13 cellular contexts compared by ENCODE assay signal in genomic region chr22:30298005-30298701, GRCh38. TPM values are rescaled to one million over a fixed set of nuclear protein-coding genes. Genes with fewer than 3 reads are reported as not detected.
A peak's percentile ranks its signal among the peaks of the same experiment; 100 is the strongest.
DNase-seq lines count a peak whose midpoint lies in the region; ATAC-seq and TF ChIP-seq lines count a peak whose summit lies in the region.
"Had no signal": no experiment of that assay in that cellular context is flagged by ENCODE, and none has a peak within 500 bp of the region (broad histone marks: within the 10 kb centered on the region; RNA-seq: fewer than 3 reads in every experiment).

No MANE protein-coding gene starts in this region.

- intact Hi-C loops in Calu3 (cut with micrococcal nuclease; ENCODE audit: unreplicated experiment) (no loop called here), colonic mucosa (cut with DNase I) (no loop called here)

- TF ChIP-seq CTCF in Calu3 (IDR thresholded peaks at IDR 0.05; ENCODE audit: unreplicated experiment) (no peak), colonic mucosa (IDR thresholded peaks at IDR 0.05) (no peak)

- peak overlapping the region in 1 of 2 donors; percentile 43 for H3K9ac ChIP-seq in colonic mucosa (ENCODE audit: low read depth in 2 of 2, low read length in 2 of 2)
- H3K9ac ChIP-seq: GM23248 had no signal

- DNase-seq in Calu3 (peak; percentile 81), NCI-H2029 (lab: John Stamatoyannopoulos, UW) (peak; percentile 21), colonic mucosa (peak; percentile 65), renal cortical epithelial cell (ENCODE audit: low read depth) (peak; percentile 28), NCI-H1092 treated with DMSO at 0.1 percent for 48 hours (lab: John Stamatoyannopoulos, UW) (no peak)
- DNase-seq: dorsolateral prefrontal cortex, GM23248, nephron progenitor cell, T1000 had no signal

- no peaks in the 10 kb centered on the region for H3K9me3 Mint-ChIP-seq in Calu3 (ENCODE audit: low read depth, unreplicated experiment)
- H3K9me3 Mint-ChIP-seq: nephron progenitor cell had no signal

- peaks cover 59% of the 10 kb centered on the region for H3K36me3 Mint-ChIP-seq in Calu3 (ENCODE audit: insufficient read depth, unreplicated experiment)

- CTCF ChIA-PET in Calu3 (lab: Charles Lee): interaction anchor here (0.6 to 2.3 kb wide), 12 partner anchors 9 to 146 kb away, joined by 3 to 45 read pairs (median 4); partner anchors contain the start of genes CASTOR1, CCDC157, RNF215 and SF3A1

- peaks cover 14% of the 10 kb centered on the region for H3K4me1 ChIP-seq in colonic mucosa

- H3K27me3 ChIP-seq in colonic mucosa: no peaks in the 10 kb centered on the region
- H3K27me3 ChIP-seq: dorsolateral prefrontal cortex had no signal

- no peak overlapping the region for H3K4me3 ChIP-seq in colonic mucosa
- H3K4me3 ChIP-seq: dorsolateral prefrontal cortex, GM23248, thoracic aorta had no signal

- peaks cover 21% of the 10 kb centered on the region for H3K36me3 ChIP-seq in colonic mucosa

- no TSS peak for BruUV-seq in Calu3 (replicated peaks; lab: Mats Ljungman, UMichigan)

- peaks cover 45% of the 10 kb centered on the region for H3K4me1 Mint-ChIP-seq in Calu3 (ENCODE audit: low read depth, unreplicated experiment)

- peak overlapping the region; percentile 36 for H3K27ac Mint-ChIP-seq in Calu3 (ENCODE audit: unreplicated experiment)
- H3K27ac Mint-ChIP-seq: nephron progenitor cell had no signal

- H3K4me3 Mint-ChIP-seq in Calu3 (ENCODE audit: low read depth, unreplicated experiment): peak overlapping the region; percentile 31
- H3K4me3 Mint-ChIP-seq: nephron progenitor cell had no signal

- ATAC-seq in GM18909 (IDR thresholded peaks at IDR 0.05; ENCODE audit: poor library complexity, unreplicated experiment): no peak
- no peak for ATAC-seq in GM18861 (IDR thresholded peaks at IDR 0.05; ENCODE audit: unreplicated experiment)

- H3K27ac ChIP-seq in colonic mucosa: no peak overlapping the region
- H3K27ac ChIP-seq: GM23248 had no signal

- no peaks in the 10 kb centered on the region for H3K27me3 Mint-ChIP-seq in Calu3 (ENCODE audit: unreplicated experiment)

- no peaks in the 10 kb centered on the region for H3K9me3 ChIP-seq in colonic mucosa
- H3K9me3 ChIP-seq: thoracic aorta had no signal

RNA-seq across cellular contexts. Expression of gene CASTOR1, which starts 8.8 kb away (rescaled TPM):
- 12.0 and 14.2 TPM in 2 replicates for total RNA-seq in Calu3 (2022)
- 1 to 10 TPM; 4.5 to 5.0 TPM for total RNA-seq in colonic mucosa
- total RNA-seq in renal cortical epithelial cell: 9.8 and 13.0 TPM in 2 replicates

RNA-seq across cellular contexts. Expression of gene TBC1D10A, which starts 28.6 kb away (rescaled TPM):
- total RNA-seq in Calu3 (2022) (24.5 and 24.8 TPM in 2 replicates), colonic mucosa (10 to 100 TPM; 34.3 to 35.8 TPM), renal cortical epithelial cell (21.4 and 23.6 TPM in 2 replicates)

RNA-seq across cellular contexts. Expression of gene OSM, which starts 31.5 kb away (rescaled TPM):
- not detected in 2 replicates for total RNA-seq in Calu3 (2022)
- under 1 TPM; 0.21 to 0.44 TPM for total RNA-seq in colonic mucosa
- not detected in 2 replicates for total RNA-seq in renal cortical epithelial cell
- total RNA-seq: GM23248, LHCN-M2 had no signal

RNA-seq across cellular contexts. Expression of gene LIF, which starts 51.6 kb away (rescaled TPM):
- total RNA-seq in Calu3 (2022) (202 and 260 TPM in 2 replicates), colonic mucosa (10 to 100 TPM in 1 of 2 donors, 1 to 10 TPM in 1; 9.5 to 12.5 TPM), renal cortical epithelial cell (58.1 and 84.0 TPM in 2 replicates)

RNA-seq across cellular contexts. Expression of gene SF3A1, which starts 58.5 kb away (rescaled TPM):
- total RNA-seq in Calu3 (2022): 181 and 197 TPM in 2 replicates
- total RNA-seq in colonic mucosa: 100 to 1,000 TPM; 151 to 194 TPM
- 9.6 and 42.1 TPM in 2 replicates for total RNA-seq in renal cortical epithelial cell
